9 cellular contexts compared by ENCODE assay signal in genomic region chr3:69948246-69948862, GRCh38. TPM values are rescaled to one million over a fixed set of nuclear protein-coding genes. Genes with fewer than 3 reads are reported as not detected.
DNase-seq lines count a peak whose midpoint lies in the region; ATAC-seq, FAIRE-seq and TF ChIP-seq lines count a peak whose summit lies in the region.
"Had no signal": no experiment of that assay in that cellular context is flagged by ENCODE, and none has a peak within 500 bp of the region (broad histone marks: within the 10 kb centered on the region; RNA-seq: fewer than 3 reads in every experiment).

No MANE protein-coding gene starts in this region.

- H3K36me3 Mint-ChIP-seq in activated T-cell treated with anti-CD3 and anti-CD28 coated beads, Interleukin-2, amount 50 U/mL, for 4 hours (ENCODE audit: insufficient read depth) = no peaks in the 10 kb centered on the region

- no peak for TF ChIP-seq POLR2A in endothelial cell of umbilical vein (IDR thresholded peaks at IDR 0.05; ENCODE audit: low read depth, low read length)

- dilution Hi-C loops in endothelial cell of umbilical vein (cut with MboI; ENCODE audit: extremely low pct_ligation_motif_present, low sequenced_read_pairs) = no loop called here

- H3K79me2 ChIP-seq in endothelial cell of umbilical vein (ENCODE audit: control insufficient read depth, insufficient read depth, low read length) = no peaks in the 10 kb centered on the region

- no peak overlapping the region for H3K9ac ChIP-seq in endothelial cell of umbilical vein (replicated peaks; ENCODE audit: extremely low read depth, insufficient read depth, low read length)

- FAIRE-seq in endothelial cell of umbilical vein (lab: Jason Lieb, UNC) (peak; percentile 92), pancreas (lab: Jason Lieb, UNC) (peak; percentile 93)

- ATAC-seq in pancreas (peak in 3 of 4 donors; percentile 65 to 72 (median 70)), HG03439 (IDR thresholded peaks at IDR 0.05; ENCODE audit: unreplicated experiment) (no peak), HG03442 (IDR thresholded peaks at IDR 0.05; ENCODE audit: unreplicated experiment) (no peak)
- ATAC-seq in activated T-cell treated with anti-CD3 and anti-CD28 coated beads, Interleukin-2, amount 50 U/mL, for 4 hours = no peak

- no peak overlapping the region for H3K4me2 ChIP-seq in endothelial cell of umbilical vein (ENCODE audit: insufficient read depth, low read length)

- POLR2A ChIA-PET in endothelial cell of umbilical vein (lab: Charles Lee) = no interaction called here

- H3K27me3 ChIP-seq in endothelial cell of umbilical vein (ENCODE audit: control insufficient read depth in 2 of 2, insufficient read depth in 2 of 2, low read length in 2 of 2) (no peaks in the 10 kb centered on the region), pancreas (no peaks in the 10 kb centered on the region)

- no peaks in the 10 kb centered on the region for H3K4me1 ChIP-seq in endothelial cell of umbilical vein (ENCODE audit: control insufficient read depth, extremely low read depth, insufficient read depth, low read length)
- peaks cover 0 to 15% (median 13%) of the 10 kb centered on the region in 3 donors for H3K4me1 ChIP-seq in pancreas

- intact Hi-C loops in endothelial cell of umbilical vein (cut with micrococcal nuclease) (loop anchor here (1.0 to 10.0 kb wide), 7 partner anchors 28 to 521 kb away; no protein-coding TSS in a partner anchor), pancreas (cut with DNase I) (loop anchor here in 2 of 3 donors (5.0 kb wide), 1 partner anchor 256 kb away; no protein-coding TSS in a partner anchor)

- peak; percentile 3 to 38 for DNase-seq in SHP77 (lab: John Stamatoyannopoulos, UW)
- DNase-seq in SHP77 treated with DMSO at 0.1 percent for 48 hours (lab: John Stamatoyannopoulos, UW) = no peak
- DNase-seq in NCI-H82 treated with DMSO at 0.1 percent for 48 hours (lab: John Stamatoyannopoulos, UW; ENCODE audit: unreplicated experiment) = peak; percentile 31
- peak; percentile 60 for DNase-seq in endothelial cell of umbilical vein (ENCODE audit: low read depth, low spot score)
- DNase-seq in pancreas = no peak
- DNase-seq in activated T-cell treated with anti-CD3 and anti-CD28 coated beads, Interleukin-2, amount 50 U/mL, for 4 hours = no peak

- no peaks in the 10 kb centered on the region for H3K9me3 Mint-ChIP-seq in activated T-cell treated with anti-CD3 and anti-CD28 coated beads, Interleukin-2, amount 50 U/mL, for 4 hours

- H3K36me3 ChIP-seq in endothelial cell of umbilical vein (ENCODE audit: control insufficient read depth in 2 of 2, extremely low read depth in 1 of 2, insufficient read depth in 2 of 2, low read length in 2 of 2) = no peaks in the 10 kb centered on the region
- H3K36me3 ChIP-seq in pancreas = no peaks in the 10 kb centered on the region

- no peak overlapping the region for H3K4me3 Mint-ChIP-seq in activated T-cell treated with anti-CD3 and anti-CD28 coated beads, Interleukin-2, amount 50 U/mL, for 4 hours

- H4K20me1 ChIP-seq in endothelial cell of umbilical vein (replicated peaks; ENCODE audit: control insufficient read depth, extremely low read depth, insufficient read depth, low read length) = no peaks in the 10 kb centered on the region

- no TSS peak for BruUV-seq in endothelial cell of umbilical vein (replicated peaks; lab: Mats Ljungman, UMichigan)

- H3K4me3 ChIP-seq in endothelial cell of umbilical vein (replicated peaks in 1 of 3; ENCODE audit: insufficient read depth in 1 of 3, low read depth in 1 of 3, low read length in 3 of 3) (no peak overlapping the region), pancreas (no peak overlapping the region)

- no peak overlapping the region for H3K27ac ChIP-seq in endothelial cell of umbilical vein (ENCODE audit: insufficient read depth, low read depth, low read length)
- no peak overlapping the region for H3K27ac ChIP-seq in pancreas

- H3K27me3 Mint-ChIP-seq in activated T-cell treated with anti-CD3 and anti-CD28 coated beads, Interleukin-2, amount 50 U/mL, for 4 hours (ENCODE audit: low read depth) = peaks cover 2% of the 10 kb centered on the region

- peak; percentile 30 to 39 for TF ChIP-seq CTCF in endothelial cell of umbilical vein (IDR thresholded peaks at IDR 0.05; ENCODE audit: extremely low read depth in 1 of 2, insufficient read depth in 1 of 2, low read depth in 1 of 2, low read length in 2 of 2)
- peak; percentile 8 to 64 (median 46) for TF ChIP-seq CTCF in pancreas (IDR thresholded peaks at IDR 0.05)

- H3K9me3 ChIP-seq in endothelial cell of umbilical vein (replicated peaks; ENCODE audit: control insufficient read depth, insufficient read depth, low read length) = no peaks in the 10 kb centered on the region
- no peaks in the 10 kb centered on the region for H3K9me3 ChIP-seq in pancreas

- WGBS in pancreas, 2 donors = 8 to 17% methylated on average over 4 of the region's 4 CpGs

- CTCF ChIA-PET in endothelial cell of umbilical vein (lab: Charles Lee) = interaction anchor here (0.6 to 6.1 kb wide), 19 partner anchors 24 to 1704 kb away, joined by 3 to 81 read pairs (median 3); partner anchors contain the start of gene MITF

- no peaks in the 10 kb centered on the region for H3K9me1 ChIP-seq in endothelial cell of umbilical vein (replicated peaks; ENCODE audit: control insufficient read depth, extremely low read depth, insufficient read depth, low read length)

- H2AFZ ChIP-seq in endothelial cell of umbilical vein (ENCODE audit: low read depth, low read length) = no peak overlapping the region

- no peaks in the 10 kb centered on the region for H3K4me1 Mint-ChIP-seq in activated T-cell treated with anti-CD3 and anti-CD28 coated beads, Interleukin-2, amount 50 U/mL, for 4 hours (ENCODE audit: low read depth)

TF ChIP-seq in endothelial cell of umbilical vein, 7 proteins besides CTCF, POLR2A, EP300 and RAD21:
- TF ChIP-seq POLR2AphosphoS5 (IDR thresholded peaks at IDR 0.05; ENCODE audit: insufficient read depth, low read depth, low read length) = no peak
- no peak for TF ChIP-seq EZH2 (IDR thresholded peaks at IDR 0.05; ENCODE audit: borderline replicate concordance, low read depth, low read length, severe bottlenecking)
- TF ChIP-seq JUN (IDR thresholded peaks at IDR 0.05; ENCODE audit: borderline replicate concordance, insufficient read depth, insufficient read length, low read depth) = no peak
- no peak for TF ChIP-seq GATA2 (IDR thresholded peaks at IDR 0.05; ENCODE audit: insufficient read depth, insufficient read length, low read depth, low read length)

RNA-seq across cellular contexts. Expression of gene SAMMSON, which starts 51.2 kb away (rescaled TPM):
- not detected in 2 replicates for total RNA-seq in endothelial cell of umbilical vein
- not detected in 2 replicates for polyA plus RNA-seq in endothelial cell of umbilical vein
- not detected in 2 replicates for polyA plus RNA-seq in endothelial cell of umbilical vein (2011; cell fraction: cytosol; rRNA removed)
- not detected in 2 replicates for polyA plus RNA-seq in endothelial cell of umbilical vein (2011; cell fraction: nucleus; rRNA removed)
- polyA plus RNA-seq in endothelial cell of umbilical vein (2012) = not detected in 2 replicates
- polyA minus RNA-seq in endothelial cell of umbilical vein = not detected in 2 replicates
- polyA minus RNA-seq in endothelial cell of umbilical vein (2011; cell fraction: cytosol; rRNA and poly(A)+ RNA removed) = not detected
- not detected in 2 replicates for polyA minus RNA-seq in endothelial cell of umbilical vein (2011; cell fraction: nucleus; rRNA and poly(A)+ RNA removed)
- under 1 TPM in 1 of 6 donors, not detected in 5; 0.14 TPM for total RNA-seq in pancreas
- not detected for polyA plus RNA-seq in pancreas
- not detected for total RNA-seq in activated T-cell treated with anti-CD3 and anti-CD28 coated beads, Interleukin-2, amount 50 U/mL, for 4 hours
- polyA plus RNA-seq: adipose tissue had no signal

Comparison
In these comparisons a context has a peak if more than half of its experiments do, and no peak if none do; other contexts are left out.
1. DNase-seq: peak in SHP77 (2 of 2), NCI-H82 treated with DMSO at 0.1 percent for 48 hours (single experiment) and endothelial cell of umbilical vein (single experiment); none in SHP77 treated with DMSO at 0.1 percent for 48 hours (single experiment), pancreas (0 of 6) and activated T-cell treated with anti-CD3 and anti-CD28 coated beads, Interleukin-2, amount 50 U/mL, for 4 hours (single experiment).
2. ATAC-seq: peak in pancreas (3 of 4); none in activated T-cell treated with anti-CD3 and anti-CD28 coated beads, Interleukin-2, amount 50 U/mL, for 4 hours (0 of 2), HG03439 (single experiment) and HG03442 (single experiment).